In genomic region chr4:2060578-2061207, GRCh38 we compare ENCODE assay signal across 12 cellular contexts. TPM values are rescaled to one million over a fixed set of nuclear protein-coding genes. Genes with fewer than 3 reads are reported as not detected.
DNase-seq lines count a peak whose midpoint lies in the region; ATAC-seq and TF ChIP-seq lines count a peak whose summit lies in the region.
"Had no signal": no experiment of that assay in that cellular context is flagged by ENCODE, and none has a peak within 500 bp of the region (broad histone marks: within the 10 kb centered on the region; RNA-seq: fewer than 3 reads in every experiment).

No MANE protein-coding gene starts in this region.

- H2BK5ac ChIP-seq in trophoblast cell (ENCODE audit: low read depth, low read length, poor library complexity): no peak overlapping the region

- H3K79me1 ChIP-seq in trophoblast cell (ENCODE audit: low read length): no peaks in the 10 kb centered on the region

- H3K36me3 Mint-ChIP-seq in activated T-helper 17 cell treated with anti-CD3 and anti-CD28 coated beads, Interleukin-2, amount 50 U/mL, for 72 hours (ENCODE audit: low read depth): peaks cover 5% of the 10 kb centered on the region
- H3K36me3 Mint-ChIP-seq: stimulated activated naive B cell treated with anti-CD40 and anti-IgM and Interleukin-4, amounts not matched to agents 10 μg/mL and 1 μg/mL and 100 μg/mL, for 72 hours had no signal

- H2BK12ac ChIP-seq in trophoblast cell (ENCODE audit: low read length): no peak overlapping the region

- H3K27ac ChIP-seq in GM23248 (no peak overlapping the region), RWPE2 (ENCODE audit: poor library complexity, severe bottlenecking) (no peak overlapping the region), iPS-20b (ENCODE audit: low read length) (no peak overlapping the region), trophoblast cell (ENCODE audit: low read depth, low read length) (no peak overlapping the region)

- peak; percentile 20 for DNase-seq in GM23248
- DNase-seq in RWPE2 (ENCODE audit: low spot score): peak; percentile 52
- peak; percentile 15 to 51 for DNase-seq in trophoblast cell
- no peak for DNase-seq in GM13977 (ENCODE audit: low spot score)
- DNase-seq in DMS 273 (lab: John Stamatoyannopoulos, UW; ENCODE audit: unreplicated experiment): no peak
- DNase-seq in AG08396 (ENCODE audit: low spot score): no peak
- DNase-seq: activated CD4-positive, CD25-positive, alpha-beta regulatory T cell; activated T-cell treated with anti-CD3 and anti-CD28 coated beads, Interleukin-2, amount 50 U/mL, for 24 hours; erythroblast; stimulated activated naive B cell treated with anti-CD40 and anti-IgM and Interleukin-4, amounts not matched to agents 10 μg/mL and 1 μg/mL and 100 μg/mL, for 72 hours had no signal

- H3K4me3 ChIP-seq in GM23248: no peak overlapping the region
- H3K4me3 ChIP-seq in RWPE2 (ENCODE audit: severe bottlenecking): no peak overlapping the region
- H3K4me3 ChIP-seq in iPS-20b (ENCODE audit: low read length): peak overlapping the region; percentile 33; the same call in 1 of the 2 replicates
- no peak overlapping the region for H3K4me3 ChIP-seq in trophoblast cell (ENCODE audit: low read depth, low read length)

- H2AFZ ChIP-seq in GM23248 (no peak overlapping the region), trophoblast cell (ENCODE audit: insufficient read depth, low read length, poor library complexity) (no peak overlapping the region)

- no peaks in the 10 kb centered on the region for H3K4me1 Mint-ChIP-seq in activated T-helper 17 cell treated with anti-CD3 and anti-CD28 coated beads, Interleukin-2, amount 50 U/mL, for 72 hours

- no peak for TF ChIP-seq CTCF in RWPE2 (IDR thresholded peaks at IDR 0.05; ENCODE audit: poor library complexity, severe bottlenecking)
- TF ChIP-seq CTCF in GM13977 (IDR thresholded peaks at IDR 0.05; ENCODE audit: extremely low read depth, insufficient read depth, missing control alignments): no peak

- H3K27me3 Mint-ChIP-seq in activated T-helper 17 cell treated with anti-CD3 and anti-CD28 coated beads, Interleukin-2, amount 50 U/mL, for 72 hours: peaks cover 14% of the 10 kb centered on the region

- no peaks in the 10 kb centered on the region for H3K36me3 ChIP-seq in GM23248 (ENCODE audit: low read depth)
- no peaks in the 10 kb centered on the region for H3K36me3 ChIP-seq in RWPE2 (ENCODE audit: low read depth)
- H3K36me3 ChIP-seq in iPS-20b (ENCODE audit: insufficient read depth, low read depth, low read length): no peaks in the 10 kb centered on the region
- no peaks in the 10 kb centered on the region for H3K36me3 ChIP-seq in trophoblast cell (ENCODE audit: control insufficient read depth in 1 of 2, insufficient read depth in 2 of 2, low read length in 2 of 2)

- H3K9me3 Mint-ChIP-seq in activated T-helper 17 cell treated with anti-CD3 and anti-CD28 coated beads, Interleukin-2, amount 50 U/mL, for 72 hours: no peaks in the 10 kb centered on the region
- H3K9me3 Mint-ChIP-seq: activated T-cell treated with anti-CD3 and anti-CD28 coated beads, Interleukin-2, amount 50 U/mL, for 24 hours; stimulated activated naive B cell treated with anti-CD40 and anti-IgM and Interleukin-4, amounts not matched to agents 10 μg/mL and 1 μg/mL and 100 μg/mL, for 72 hours had no signal

- no peak overlapping the region for H3K4ac ChIP-seq in trophoblast cell (ENCODE audit: low read depth, low read length)

- H3K27me3 ChIP-seq in GM23248 (replicated peaks; ENCODE audit: insufficient read depth): peaks cover 27% of the 10 kb centered on the region
- H3K27me3 ChIP-seq in RWPE2 (ENCODE audit: insufficient read depth, poor library complexity, severe bottlenecking): peaks cover 27% of the 10 kb centered on the region
- H3K27me3 ChIP-seq in iPS-20b (ENCODE audit: insufficient read depth, low read length): peaks cover 55% of the 10 kb centered on the region
- peaks cover 43% of the 10 kb centered on the region for H3K27me3 ChIP-seq in trophoblast cell (ENCODE audit: insufficient read depth, low read length)

- H2AK5ac ChIP-seq in trophoblast cell (ENCODE audit: low read length): no peak overlapping the region

- no peak overlapping the region for H3K18ac ChIP-seq in trophoblast cell (ENCODE audit: low read length)

- H2BK120ac ChIP-seq in trophoblast cell (ENCODE audit: insufficient read depth, low read length, poor library complexity): no peak overlapping the region

- H3F3A ChIP-seq in GM23248 (ENCODE audit: insufficient read depth): no peaks in the 10 kb centered on the region

- H4K20me1 ChIP-seq in GM23248 (ENCODE audit: insufficient read depth): no peaks in the 10 kb centered on the region

- no peak overlapping the region for H4K8ac ChIP-seq in trophoblast cell (ENCODE audit: low read depth, low read length)

- H4K91ac ChIP-seq in trophoblast cell (ENCODE audit: low read depth, low read length): no peak overlapping the region

- H3K9me2 ChIP-seq in GM23248 (ENCODE audit: insufficient read depth): no peaks in the 10 kb centered on the region

- no peak overlapping the region for H4K12ac ChIP-seq in trophoblast cell (ENCODE audit: low read depth, low read length)

- H3K9me3 ChIP-seq in GM23248 (ENCODE audit: low read depth) (no peaks in the 10 kb centered on the region), RWPE2 (ENCODE audit: severe bottlenecking) (no peaks in the 10 kb centered on the region), iPS-20b (ENCODE audit: insufficient read depth, low read depth, low read length) (no peaks in the 10 kb centered on the region), trophoblast cell (ENCODE audit: insufficient read depth, low read depth, low read length) (peaks cover 7% of the 10 kb centered on the region)

- no peaks in the 10 kb centered on the region for H3K79me2 ChIP-seq in GM23248 (ENCODE audit: insufficient read depth)
- H3K79me2 ChIP-seq in trophoblast cell (ENCODE audit: control insufficient read depth, insufficient read depth, low read length, poor library complexity): no peaks in the 10 kb centered on the region

- H3K4me1 ChIP-seq in GM23248 (ENCODE audit: insufficient read depth) (no peaks in the 10 kb centered on the region), RWPE2 (ENCODE audit: insufficient read depth, poor library complexity, severe bottlenecking) (no peaks in the 10 kb centered on the region), iPS-20b (ENCODE audit: insufficient read depth, low read length) (no peaks in the 10 kb centered on the region), trophoblast cell (ENCODE audit: control insufficient read depth in 1 of 2, insufficient read depth in 2 of 2, low read length in 2 of 2) (peaks cover 3 to 5% of the 10 kb centered on the region in 2 experiments)

- H3K14ac ChIP-seq in trophoblast cell (ENCODE audit: low read length): no peak overlapping the region

- H3K23ac ChIP-seq in trophoblast cell (ENCODE audit: low read length): no peak overlapping the region

- H3K4me2 ChIP-seq in GM23248 (ENCODE audit: unreplicated experiment) (no peak overlapping the region), trophoblast cell (ENCODE audit: low read length) (peak overlapping the region; percentile 46)

- in situ Hi-C loops in GM23248 (cut with MboI): no loop called here
- in situ Hi-C loops in GM13977 (cut with MboI; ENCODE audit: low pct_unique_long_range_greater_than_20kb, low sequenced_read_pairs, unreplicated experiment): no loop called here

- H3K9ac ChIP-seq in GM23248 (no peak overlapping the region), iPS-20b (ENCODE audit: low read depth, low read length) (no peak overlapping the region), trophoblast cell (ENCODE audit: low read length) (no peak overlapping the region)

- no peak overlapping the region for H3K4me3 Mint-ChIP-seq in activated T-helper 17 cell treated with anti-CD3 and anti-CD28 coated beads, Interleukin-2, amount 50 U/mL, for 72 hours
- H3K4me3 Mint-ChIP-seq: activated T-cell treated with anti-CD3 and anti-CD28 coated beads, Interleukin-2, amount 50 U/mL, for 24 hours had no signal

- ATAC-seq in RWPE2 (ENCODE audit: low read depth): no peak
- ATAC-seq in activated T-helper 17 cell treated with anti-CD3 and anti-CD28 coated beads, Interleukin-2, amount 50 U/mL, for 72 hours (replicated peaks): no peak
- ATAC-seq: stimulated activated naive B cell treated with anti-CD40 and anti-IgM and Interleukin-4, amounts not matched to agents 10 μg/mL and 1 μg/mL and 100 μg/mL, for 72 hours had no signal

- WGBS in GM23248 (ENCODE audit: low coverage in 1 of 2, low lambda C conversion rate in 2 of 2, missing lambda C conversion rate in 2 of 2), 2 experiments: 16 to 17% methylated on average over 31 to 37 of the region's 58 CpGs
- no CpG with 5 or more reads among the region's 58 CpGs for WGBS in trophoblast cell (ENCODE audit: extremely low coverage, insufficient coverage, insufficient read length)

- no peak overlapping the region for H3K27ac Mint-ChIP-seq in activated T-helper 17 cell treated with anti-CD3 and anti-CD28 coated beads, Interleukin-2, amount 50 U/mL, for 72 hours
- H3K27ac Mint-ChIP-seq: activated T-cell treated with anti-CD3 and anti-CD28 coated beads, Interleukin-2, amount 50 U/mL, for 24 hours; stimulated activated naive B cell treated with anti-CD40 and anti-IgM and Interleukin-4, amounts not matched to agents 10 μg/mL and 1 μg/mL and 100 μg/mL, for 72 hours had no signal

RNA-seq across cellular contexts. Expression of gene NAT8L, which starts 1.6 kb away (rescaled TPM):
- 0.38 TPM in 1 of 2 replicates, not detected in the other for total RNA-seq in GM23248 (2014; rRNA removed; shearing (Covaris generic))
- 0.03 TPM in 1 of 2 replicates, not detected in the other for polyA plus RNA-seq in GM23248 (2016; fragmentation: Nextera tagmentation; extraction: Ambion mirVana)
- 0.30 and 0.35 TPM in 2 replicates for polyA plus RNA-seq in trophoblast cell (2013)
- under 1 TPM in 1 of 2 donors, not detected in 1; 0.22 TPM for total RNA-seq in activated T-helper 17 cell treated with anti-CD3 and anti-CD28 coated beads, Interleukin-2, amount 50 U/mL, for 72 hours

RNA-seq across cellular contexts. Expression of gene NELFA, which starts 51.9 kb away (rescaled TPM):
- total RNA-seq in GM23248 (2014; rRNA removed; shearing (Covaris generic)): 16.9 and 18.7 TPM in 2 replicates
- 23.6 and 23.9 TPM in 2 replicates for polyA plus RNA-seq in GM23248 (2016; fragmentation: Nextera tagmentation; extraction: Ambion mirVana)
- 27.2 and 27.8 TPM in 2 replicates for polyA plus RNA-seq in trophoblast cell (2013)
- 10 to 100 TPM; 40.8 to 42.7 TPM for total RNA-seq in activated T-helper 17 cell treated with anti-CD3 and anti-CD28 coated beads, Interleukin-2, amount 50 U/mL, for 72 hours

Comparison
In these comparisons a context has a peak if more than half of its experiments do, and no peak if none do; other contexts are left out.
1. DNase-seq: peak in GM23248 (single experiment), RWPE2 (single experiment) and trophoblast cell (2 of 2); none in GM13977 (single experiment), DMS 273 (single experiment) and AG08396 (single experiment).